ENCODE assay signal across 1 cellular context in genomic region chr17:78372811-78373210, GRCh38.
TF ChIP-seq lines count a peak whose summit lies in the region.

No MANE protein-coding gene starts in this region.

TF ChIP-seq in WTC11, 78 proteins besides CTCF, POLR2A, EP300 and RAD21 (continued from another document):
- TF ChIP-seq JUN (CRISPR knock-in tag; IDR thresholded peaks at IDR 0.05) = no peak
- TF ChIP-seq ZNF138 (CRISPR knock-in tag; conservative IDR thresholded peaks at IDR 0.05) = no peak
- no peak for TF ChIP-seq JAZF1 (CRISPR knock-in tag; IDR thresholded peaks at IDR 0.05)
